Comparison of ENCODE assay signal across 13 cellular contexts in genomic region chrX:104668550-104668949, GRCh38.
DNase-seq lines count a peak whose midpoint lies in the region; TF ChIP-seq lines count a peak whose summit lies in the region.
"Had no signal": no experiment of that assay in that cellular context is flagged by ENCODE, and none has a peak within 500 bp of the region (broad histone marks: within the 10 kb centered on the region; RNA-seq: fewer than 3 reads in every experiment).

No MANE protein-coding gene starts in this region.

- H3K23ac ChIP-seq in mesenchymal stem cell (ENCODE audit: low read length in 2 of 2), result no peak overlapping the region

- H3K4me3 Mint-ChIP-seq in brain, result no peak overlapping the region
- no peak overlapping the region for H3K4me3 Mint-ChIP-seq in T-helper 2 cell treated with Interferon-gamma antibody and Interleukin-4, amounts not matched to agents 5 μg/mL and 100 μg/mL, for 36 hours
- H3K4me3 Mint-ChIP-seq: activated naive CD8-positive, alpha-beta T cell treated with anti-CD3 and anti-CD28 coated beads, Interleukin-2, amount 50 U/mL, for 24 hours had no signal

- H2BK5ac ChIP-seq in mesenchymal stem cell (ENCODE audit: low read depth, low read length, poor library complexity, severe bottlenecking), result no peak overlapping the region

- no peak overlapping the region for H3K4me2 ChIP-seq in Karpas-422 (ENCODE audit: low read depth, low read length, poor library complexity, severe bottlenecking)
- H3K4me2 ChIP-seq in mesenchymal stem cell (ENCODE audit: low read length, poor library complexity, severe bottlenecking), result no peak overlapping the region

- H3K36me3 Mint-ChIP-seq in brain, result no peaks in the 10 kb centered on the region
- no peaks in the 10 kb centered on the region for H3K36me3 Mint-ChIP-seq in T-helper 2 cell treated with Interferon-gamma antibody and Interleukin-4, amounts not matched to agents 5 μg/mL and 100 μg/mL, for 36 hours (ENCODE audit: low read depth)

- H3K14ac ChIP-seq in mesenchymal stem cell (ENCODE audit: low read length in 2 of 2), result no peak overlapping the region

- H3K27ac ChIP-seq in Karpas-422 (ENCODE audit: low read length), result no peak overlapping the region
- no peak overlapping the region for H3K27ac ChIP-seq in mesenchymal stem cell (ENCODE audit: low read length, poor library complexity, severe bottlenecking)
- H3K27ac ChIP-seq: right atrium auricular region had no signal

- H3K79me2 ChIP-seq in Karpas-422 (ENCODE audit: low read length), result no peaks in the 10 kb centered on the region

- H3K36me3 ChIP-seq in Karpas-422 (ENCODE audit: insufficient read depth, low read length), result no peaks in the 10 kb centered on the region
- no peaks in the 10 kb centered on the region for H3K36me3 ChIP-seq in mesenchymal stem cell (ENCODE audit: control insufficient read depth in 1 of 2, insufficient read depth in 2 of 2, low read depth in 1 of 2, low read length in 2 of 2)
- H3K36me3 ChIP-seq: right atrium auricular region had no signal

- no peak overlapping the region for H2BK15ac ChIP-seq in mesenchymal stem cell (ENCODE audit: low read depth, poor library complexity, severe bottlenecking)

- H3K27me3 ChIP-seq in Karpas-422 (ENCODE audit: low read length) (no peaks in the 10 kb centered on the region), mesenchymal stem cell (ENCODE audit: control insufficient read depth in 1 of 2, insufficient read depth in 1 of 2, low read length in 2 of 2) (peaks cover 0 to 13% of the 10 kb centered on the region in 2 experiments)
- H3K27me3 ChIP-seq: right atrium auricular region had no signal

- H3K9me2 ChIP-seq in Karpas-422 (replicated peaks; ENCODE audit: insufficient read depth, low read length), result no peaks in the 10 kb centered on the region

- 29% methylated on average over 1 of the region's 3 CpGs for WGBS in mesenchymal stem cell

- no peak overlapping the region for H3K4me3 ChIP-seq in Karpas-422 (ENCODE audit: low read length)
- no peak overlapping the region for H3K4me3 ChIP-seq in mesenchymal stem cell (ENCODE audit: insufficient read depth in 1 of 2, low read depth in 1 of 2, low read length in 2 of 2)
- H3K4me3 ChIP-seq: right atrium auricular region had no signal

- H3K79me1 ChIP-seq in mesenchymal stem cell (replicated peaks; ENCODE audit: low read length, poor library complexity, severe bottlenecking), result no peaks in the 10 kb centered on the region

- no peak overlapping the region for H3K4ac ChIP-seq in mesenchymal stem cell (ENCODE audit: low read depth in 1 of 2, low read length in 2 of 2)

- H2AFZ ChIP-seq in Karpas-422 (ENCODE audit: low read length) (no peak overlapping the region), mesenchymal stem cell (ENCODE audit: low read depth, low read length) (no peak overlapping the region)

- no peak overlapping the region for H2AK5ac ChIP-seq in mesenchymal stem cell (ENCODE audit: low read length, severe bottlenecking)

- H4K91ac ChIP-seq in mesenchymal stem cell (ENCODE audit: low read length), result no peak overlapping the region

- peaks cover 8% of the 10 kb centered on the region for H3K27me3 Mint-ChIP-seq in brain
- no peaks in the 10 kb centered on the region for H3K27me3 Mint-ChIP-seq in T-helper 2 cell treated with Interferon-gamma antibody and Interleukin-4, amounts not matched to agents 5 μg/mL and 100 μg/mL, for 36 hours (ENCODE audit: low read depth)

- H3K9ac ChIP-seq in Karpas-422 (ENCODE audit: low read length) (no peak overlapping the region), mesenchymal stem cell (ENCODE audit: low read length) (no peak overlapping the region)

- no peak overlapping the region for H4K8ac ChIP-seq in mesenchymal stem cell (ENCODE audit: low read length)

- H3K27ac Mint-ChIP-seq in brain, result no peak overlapping the region
- no peak overlapping the region for H3K27ac Mint-ChIP-seq in T-helper 2 cell treated with Interferon-gamma antibody and Interleukin-4, amounts not matched to agents 5 μg/mL and 100 μg/mL, for 36 hours
- H3K27ac Mint-ChIP-seq: activated naive CD8-positive, alpha-beta T cell treated with anti-CD3 and anti-CD28 coated beads, Interleukin-2, amount 50 U/mL, for 24 hours had no signal

- H2BK12ac ChIP-seq in mesenchymal stem cell (ENCODE audit: low read length in 2 of 2), result no peak overlapping the region

- peaks cover 0 to 3% (median 0%) of the 10 kb centered on the region in 5 experiments for H3K9me3 Mint-ChIP-seq in brain
- H3K9me3 Mint-ChIP-seq in T-helper 2 cell treated with Interferon-gamma antibody and Interleukin-4, amounts not matched to agents 5 μg/mL and 100 μg/mL, for 36 hours, result no peaks in the 10 kb centered on the region
- H3K9me3 Mint-ChIP-seq: activated naive CD8-positive, alpha-beta T cell treated with anti-CD3 and anti-CD28 coated beads, Interleukin-2, amount 50 U/mL, for 24 hours had no signal

- no peak overlapping the region for H3K18ac ChIP-seq in mesenchymal stem cell (ENCODE audit: low read depth in 1 of 2, low read length in 2 of 2)

- DNase-seq in COLO829 (ENCODE audit: low spot score) (peak; percentile 4), Karpas-422 (peak; percentile 53), mesenchymal stem cell (peak; percentile 37), NCI-H510A (lab: John Stamatoyannopoulos, UW) (no peak)
- no peak for DNase-seq in T-helper 2 cell treated with Interferon-gamma antibody and Interleukin-4, amounts not matched to agents 5 μg/mL and 100 μg/mL, for 36 hours (ENCODE audit: low spot score)
- DNase-seq in activated CD8-positive, alpha-beta memory T cell treated with anti-CD3 and anti-CD28 coated beads for 24 hours, result no peak
- no peak for DNase-seq in activated CD4-positive, alpha-beta T cell treated with anti-CD3 and anti-CD28 coated beads for 4 hours
- DNase-seq: activated naive CD8-positive, alpha-beta T cell treated with anti-CD3 and anti-CD28 coated beads, Interleukin-2, amount 50 U/mL, for 24 hours; C1 segment of cervical spinal cord; left cardiac atrium; NCI-H2081 treated with DMSO at 0.1 percent for 48 hours had no signal

- H3K9me3 ChIP-seq in Karpas-422 (ENCODE audit: low read length) (no peaks in the 10 kb centered on the region), mesenchymal stem cell (ENCODE audit: control insufficient read depth, low read length) (no peaks in the 10 kb centered on the region)
- H3K9me3 ChIP-seq: right atrium auricular region had no signal

- no peak overlapping the region for H2BK120ac ChIP-seq in mesenchymal stem cell (ENCODE audit: low read depth, low read length)

- peak; percentile 40 to 50 for TF ChIP-seq CTCF in brain (conservative IDR thresholded peaks at IDR 0.05)

- no peaks in the 10 kb centered on the region for H3K4me1 Mint-ChIP-seq in brain
- no peaks in the 10 kb centered on the region for H3K4me1 Mint-ChIP-seq in T-helper 2 cell treated with Interferon-gamma antibody and Interleukin-4, amounts not matched to agents 5 μg/mL and 100 μg/mL, for 36 hours (ENCODE audit: low read depth)
- H3K4me1 Mint-ChIP-seq: activated naive CD8-positive, alpha-beta T cell treated with anti-CD3 and anti-CD28 coated beads, Interleukin-2, amount 50 U/mL, for 24 hours had no signal

- no peaks in the 10 kb centered on the region for H4K20me1 ChIP-seq in Karpas-422 (ENCODE audit: insufficient read depth, low read depth, low read length)

- no peaks in the 10 kb centered on the region for H3K4me1 ChIP-seq in Karpas-422 (ENCODE audit: low read length)
- H3K4me1 ChIP-seq in mesenchymal stem cell (ENCODE audit: control insufficient read depth, insufficient read depth, low read depth, low read length), result no peaks in the 10 kb centered on the region
- H3K4me1 ChIP-seq: right atrium auricular region had no signal

Comparison
In these comparisons a context has a peak if more than half of its experiments do, and no peak if none do; other contexts are left out.
1. DNase-seq: peak in COLO829 (single experiment), Karpas-422 (single experiment) and mesenchymal stem cell (single experiment); none in NCI-H510A (single experiment), T-helper 2 cell treated with Interferon-gamma antibody and Interleukin-4, amounts not matched to agents 5 μg/mL and 100 μg/mL, for 36 hours (single experiment), activated CD8-positive, alpha-beta memory T cell treated with anti-CD3 and anti-CD28 coated beads for 24 hours (single experiment) and activated CD4-positive, alpha-beta T cell treated with anti-CD3 and anti-CD28 coated beads for 4 hours (0 of 2).